In genomic region chr17:27940503-27940902, GRCh38 we compare ENCODE assay signal across 23 cellular contexts.
"Had no signal": no experiment of that assay in that cellular context is flagged by ENCODE, and none has a peak within 500 bp of the region (broad histone marks: within the 10 kb centered on the region; RNA-seq: fewer than 3 reads in every experiment).

No MANE protein-coding gene starts in this region.

- H3K27ac ChIP-seq: adrenal gland, breast epithelium had no signal

- H3K4me1 Mint-ChIP-seq: activated CD4-positive, alpha-beta T cell treated with anti-CD3 and anti-CD28 coated beads, Interleukin-2, amount 10 ng/mL, durations not matched to agents 7 days and 5 days; activated naive CD4-positive, alpha-beta T cell treated with anti-CD3 and anti-CD28 coated beads, Interleukin-2, amount 10 ng/mL, durations not matched to agents 7 days and 5 days; activated naive CD8-positive, alpha-beta T cell treated with anti-CD3 and anti-CD28 coated beads, Interleukin-2, amount 10 ng/mL, durations not matched to agents 7 days and 5 days; activated T-helper 17 cell treated with anti-CD3 and anti-CD28 coated beads, Interleukin-2, amount 50 U/mL, for 72 hours had no signal

- H3K9me3 Mint-ChIP-seq: activated CD4-positive, alpha-beta memory T cell treated with anti-CD3 and anti-CD28 coated beads for 36 hours; activated CD4-positive, alpha-beta T cell treated with anti-CD3 and anti-CD28 coated beads, Interleukin-2, amount 10 ng/mL, durations not matched to agents 7 days and 5 days; activated naive CD4-positive, alpha-beta T cell treated with anti-CD3 and anti-CD28 coated beads, Interleukin-2, amount 10 ng/mL, durations not matched to agents 7 days and 5 days; activated naive CD8-positive, alpha-beta T cell treated with anti-CD3 and anti-CD28 coated beads, Interleukin-2, amount 10 ng/mL, durations not matched to agents 7 days and 5 days; activated T-helper 17 cell treated with anti-CD3 and anti-CD28 coated beads, Interleukin-2, amount 50 U/mL, for 72 hours had no signal

- H3K4me3 Mint-ChIP-seq: activated CD4-positive, alpha-beta memory T cell treated with anti-CD3 and anti-CD28 coated beads for 36 hours; activated CD4-positive, alpha-beta T cell treated with anti-CD3 and anti-CD28 coated beads, Interleukin-2, amount 10 ng/mL, durations not matched to agents 7 days and 5 days; activated naive CD4-positive, alpha-beta T cell treated with anti-CD3 and anti-CD28 coated beads, Interleukin-2, amount 10 ng/mL, durations not matched to agents 7 days and 5 days; activated naive CD8-positive, alpha-beta T cell treated with anti-CD3 and anti-CD28 coated beads, Interleukin-2, amount 10 ng/mL, durations not matched to agents 7 days and 5 days; activated T-helper 17 cell treated with anti-CD3 and anti-CD28 coated beads, Interleukin-2, amount 50 U/mL, for 72 hours; T-helper 17 cell had no signal

- DNase-seq: activated CD4-positive, alpha-beta memory T cell treated with anti-CD3 and anti-CD28 coated beads for 36 hours; activated CD4-positive, alpha-beta T cell treated with anti-CD3 and anti-CD28 coated beads, Interleukin-2, amount 10 ng/mL, durations not matched to agents 7 days and 5 days; activated CD4-positive, CD25-positive, alpha-beta regulatory T cell; activated gamma-delta T cell treated with Interleukin-2 at 50 U/mL for 16 hours; activated naive CD4-positive, alpha-beta T cell treated with anti-CD3 and anti-CD28 coated beads, Interleukin-2, amount 10 ng/mL, durations not matched to agents 7 days and 5 days; activated naive CD8-positive, alpha-beta T cell treated with anti-CD3 and anti-CD28 coated beads, Interleukin-2, amount 10 ng/mL, durations not matched to agents 7 days and 5 days; activated T-cell treated with anti-CD3 and anti-CD28 coated beads for 4 hours; activated T-cell treated with anti-CD3 and anti-CD28 coated beads, Interleukin-2, amount 50 U/mL, for 48 hours; adrenal gland; anterior cingulate cortex; caudate nucleus; MM.1S; NCI-H1105; NCI-H1436 treated with DMSO at 0.1 percent for 48 hours; NCI-H187; NCI-H2081; NCI-H446; NCI-H524 treated with DMSO at 0.1 percent for 48 hours; SIG-M5; T-helper 17 cell; T-helper 9 cell had no signal

- H3K36me3 ChIP-seq: adrenal gland, breast epithelium had no signal

- ATAC-seq: activated T-helper 17 cell treated with anti-CD3 and anti-CD28 coated beads, Interleukin-2, amount 50 U/mL, for 72 hours; T-helper 17 cell had no signal

- H3K4me1 ChIP-seq: adrenal gland, breast epithelium had no signal

- H3K27ac Mint-ChIP-seq: activated CD4-positive, alpha-beta memory T cell treated with anti-CD3 and anti-CD28 coated beads for 36 hours; activated CD4-positive, alpha-beta T cell treated with anti-CD3 and anti-CD28 coated beads, Interleukin-2, amount 10 ng/mL, durations not matched to agents 7 days and 5 days; activated naive CD4-positive, alpha-beta T cell treated with anti-CD3 and anti-CD28 coated beads, Interleukin-2, amount 10 ng/mL, durations not matched to agents 7 days and 5 days; activated naive CD8-positive, alpha-beta T cell treated with anti-CD3 and anti-CD28 coated beads, Interleukin-2, amount 10 ng/mL, durations not matched to agents 7 days and 5 days; activated T-helper 17 cell treated with anti-CD3 and anti-CD28 coated beads, Interleukin-2, amount 50 U/mL, for 72 hours; T-helper 17 cell had no signal

- H3K27me3 ChIP-seq: adrenal gland, breast epithelium had no signal

- H3K4me3 ChIP-seq: adrenal gland, breast epithelium had no signal

- H3K36me3 Mint-ChIP-seq: activated CD4-positive, alpha-beta memory T cell treated with anti-CD3 and anti-CD28 coated beads for 36 hours; activated naive CD4-positive, alpha-beta T cell treated with anti-CD3 and anti-CD28 coated beads, Interleukin-2, amount 10 ng/mL, durations not matched to agents 7 days and 5 days; activated naive CD8-positive, alpha-beta T cell treated with anti-CD3 and anti-CD28 coated beads, Interleukin-2, amount 10 ng/mL, durations not matched to agents 7 days and 5 days had no signal

- H3K9me3 ChIP-seq: adrenal gland, breast epithelium had no signal
